22 cellular contexts compared by ENCODE assay signal in the genomic region with DNA sequence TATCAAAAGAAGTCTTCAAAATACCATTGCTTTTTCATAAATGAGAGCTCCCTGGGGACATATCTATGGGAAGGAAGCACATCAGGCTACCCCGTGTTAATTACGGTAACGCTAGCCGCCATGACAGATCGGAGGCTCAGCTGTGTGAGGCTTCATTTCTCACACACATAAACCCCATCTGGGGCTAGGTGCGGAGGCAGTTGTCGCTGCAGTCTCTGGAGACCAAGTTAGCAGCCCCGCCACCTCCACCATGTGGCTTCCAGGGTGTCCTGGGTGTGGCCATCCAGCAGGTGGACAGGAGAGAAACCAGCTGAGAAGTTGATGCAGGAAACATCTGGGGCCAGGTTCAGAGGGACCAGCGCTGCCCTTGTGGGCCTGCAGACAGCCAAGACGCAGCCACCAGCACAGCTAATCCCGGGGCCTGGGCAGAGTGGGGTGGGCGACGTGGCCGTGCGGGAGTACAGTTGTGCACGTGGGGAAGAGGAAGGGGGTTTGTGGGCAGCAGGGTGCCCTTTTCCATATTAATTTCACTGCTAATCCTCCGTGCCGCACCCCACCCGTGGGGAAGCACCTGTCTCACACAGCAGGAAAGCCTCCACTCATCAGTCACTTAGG.
DNase-seq lines count a peak whose midpoint lies in the region; ATAC-seq and TF ChIP-seq lines count a peak whose summit lies in the region.
"Had no signal": no experiment of that assay in that cellular context is flagged by ENCODE, and none has a peak within 500 bp of the region (broad histone marks: within the 10 kb centered on the region; RNA-seq: fewer than 3 reads in every experiment).

No MANE protein-coding gene starts in this region.

- no peak for TF ChIP-seq EP300 in transverse colon (IDR thresholded peaks at IDR 0.05; ENCODE audit: low read depth)

- H3K9me3 Mint-ChIP-seq in endothelial cell (ENCODE audit: unreplicated experiment), result no peaks in the 10 kb centered on the region
- H3K9me3 Mint-ChIP-seq: GM23338 had no signal

- H3K79me1 ChIP-seq in IMR-90 (ENCODE audit: low read depth in 1 of 2, low read length in 2 of 2), result no peaks in the 10 kb centered on the region

- H3K4me1 Mint-ChIP-seq in endothelial cell (ENCODE audit: unreplicated experiment), result no peaks in the 10 kb centered on the region
- H3K4me1 Mint-ChIP-seq: CD8-positive, alpha-beta memory T cell; IgD-negative memory B cell had no signal

- H3K18ac ChIP-seq in IMR-90 (ENCODE audit: low read depth, low read length), result no peak overlapping the region

- H3K36me3 ChIP-seq in IMR-90 (ENCODE audit: control insufficient read depth, insufficient read depth, low read length) (no peaks in the 10 kb centered on the region), transverse colon (no peaks in the 10 kb centered on the region)

- H3K36me3 Mint-ChIP-seq in endothelial cell (ENCODE audit: low read depth, unreplicated experiment), result no peaks in the 10 kb centered on the region
- H3K36me3 Mint-ChIP-seq: CD4-positive, CD25-positive, alpha-beta regulatory T cell; CD8-positive, alpha-beta memory T cell; IgD-negative memory B cell had no signal

- H3K4me1 ChIP-seq in IMR-90 (ENCODE audit: control insufficient read depth, insufficient read depth, low read length) (no peaks in the 10 kb centered on the region), transverse colon (no peaks in the 10 kb centered on the region)
- H3K4me1 ChIP-seq: A549 had no signal

- no peak overlapping the region for H3K27ac Mint-ChIP-seq in endothelial cell (ENCODE audit: unreplicated experiment)
- H3K27ac Mint-ChIP-seq: CD4-positive, CD25-positive, alpha-beta regulatory T cell; CD8-positive, alpha-beta memory T cell; GM23338 had no signal

- H4K91ac ChIP-seq in IMR-90 (ENCODE audit: insufficient read depth, low read depth, low read length), result no peak overlapping the region

- no peak overlapping the region for H3K14ac ChIP-seq in IMR-90 (replicated peaks; ENCODE audit: low read depth, low read length)

- no peak for TF ChIP-seq CTCF in IMR-90 (conservative IDR thresholded peaks at IDR 0.05; ENCODE audit: low read depth, low read length)
- TF ChIP-seq CTCF in endothelial cell (IDR thresholded peaks at IDR 0.05; ENCODE audit: unreplicated experiment), result no peak
- no peak for TF ChIP-seq CTCF in transverse colon (IDR thresholded peaks at IDR 0.05)

- H3K27me3 ChIP-seq in IMR-90 (ENCODE audit: control insufficient read depth, insufficient read depth, low read length) (no peaks in the 10 kb centered on the region), transverse colon (no peaks in the 10 kb centered on the region)

- no peak overlapping the region for H2BK120ac ChIP-seq in IMR-90 (ENCODE audit: low read depth, low read length)

- dilution Hi-C loops in IMR-90 (cut with HindIII; ENCODE audit: low sequenced_read_pairs, unreplicated experiment), result no loop called here

- no peak for TF ChIP-seq RAD21 in IMR-90 (IDR thresholded peaks at IDR 0.05; ENCODE audit: low read length)

- H4K5ac ChIP-seq in IMR-90 (ENCODE audit: low read depth, low read length), result no peak overlapping the region

- DNase-seq in Right ventricle myocardium inferior (ENCODE audit: missing footprints) (peak; percentile 15), left ventricle myocardium superior (no peak), IMR-90 (no peak), endothelial cell (ENCODE audit: low spot score) (no peak), transverse colon (peak; percentile 14), T-helper 1 cell (no peak)
- DNase-seq in stimulated activated CD4-positive, alpha-beta T cell treated with anti-CD3 and anti-CD28 coated beads, Interleukin-15, amount 100 ng/mL, for 24 hours, result no peak
- DNase-seq: AML-193; C1 segment of cervical spinal cord; CD4-positive, CD25-positive, alpha-beta regulatory T cell; CD8-positive, alpha-beta memory T cell; COR-L47; DMS 273 treated with DMSO at 0.1 percent for 48 hours; DMS53; DND-41; EL; H7 had no signal

- no TSS peak for BruUV-seq in IMR-90 (replicated peaks; lab: Mats Ljungman, UMichigan)

- in situ Hi-C loops in IMR-90 (cut with MboI; ENCODE audit: low sequenced_read_pairs) (no loop called here), transverse colon (cut with MboI; ENCODE audit: low pct_ligation_motif_present in 1 of 4, low pct_unique_long_range_greater_than_20kb in 1 of 4, low sequenced_read_pairs in 3 of 4) (no loop called here)

- no peak overlapping the region for H2AK9ac ChIP-seq in IMR-90 (replicated peaks; ENCODE audit: low read depth, low read length, poor library complexity)

- no peaks in the 10 kb centered on the region for H4K20me1 ChIP-seq in IMR-90 (ENCODE audit: insufficient read depth, low read length)

- H3K4ac ChIP-seq in IMR-90 (ENCODE audit: low read depth, low read length), result no peak overlapping the region

- POLR2A ChIA-PET in IMR-90 (lab: Charles Lee; ENCODE audit: unreplicated experiment), result no interaction called here

- H2AK5ac ChIP-seq in IMR-90 (ENCODE audit: low read depth, low read length), result no peak overlapping the region

- TF ChIP-seq POLR2A in IMR-90 (IDR thresholded peaks at IDR 0.05; ENCODE audit: low read depth, low read length), result no peak
- TF ChIP-seq POLR2A in transverse colon (IDR thresholded peaks at IDR 0.05), result no peak

- ATAC-seq in Right ventricle myocardium inferior (no peak), left ventricle myocardium superior (no peak), IMR-90 (ENCODE audit: low read depth) (no peak)
- ATAC-seq in activated CD4-positive, CD25-positive, alpha-beta regulatory T cell treated with anti-CD3 and anti-CD28 coated beads, Interleukin-2, amount 50 U/mL, for 24 hours, result no peak
- ATAC-seq: A549, GM23338 had no signal

- H3K9ac ChIP-seq in IMR-90 (ENCODE audit: low read depth, low read length), result no peak overlapping the region

- H3K27ac ChIP-seq in IMR-90 (ENCODE audit: insufficient read depth, low read length) (no peak overlapping the region), transverse colon (peak overlapping the region in 1 of 4 donors; percentile 41)
- H3K27ac ChIP-seq: 22Rv1, A549 had no signal

- CTCF ChIA-PET in IMR-90 (lab: Yijun Ruan, JAX), result no interaction called here

- no peak overlapping the region for H2BK15ac ChIP-seq in IMR-90 (ENCODE audit: low read depth, low read length)

- H3K27me3 Mint-ChIP-seq in endothelial cell (ENCODE audit: unreplicated experiment), result peaks cover 2% of the 10 kb centered on the region
- H3K27me3 Mint-ChIP-seq: CD4-positive, CD25-positive, alpha-beta regulatory T cell; CD8-positive, alpha-beta memory T cell; IgD-negative memory B cell had no signal

- H3K56ac ChIP-seq in IMR-90 (ENCODE audit: extremely low read depth, insufficient read depth, low read length), result no peak overlapping the region

- peak overlapping the region; percentile 50 for H3K4me3 Mint-ChIP-seq in endothelial cell (ENCODE audit: unreplicated experiment)
- H3K4me3 Mint-ChIP-seq: CD4-positive, CD25-positive, alpha-beta regulatory T cell; CD8-positive, alpha-beta memory T cell; GM23338 had no signal

- no CpG with 5 or more reads among the region's 19 CpGs for WGBS in IMR-90 (ENCODE audit: extremely low coverage in 2 of 2, insufficient read length in 1 of 2), 2 experiments
- WGBS in transverse colon (ENCODE audit: low coverage in 1 of 2), 2 donors, result 75 to 96% methylated on average over 4 to 19 of the region's 19 CpGs

- no peak overlapping the region for H3K4me3 ChIP-seq in IMR-90 (ENCODE audit: insufficient read depth, low read depth, low read length)
- no peak overlapping the region for H3K4me3 ChIP-seq in transverse colon
- H3K4me3 ChIP-seq: A549, GM23338 had no signal

- H2AFZ ChIP-seq in IMR-90 (replicated peaks; ENCODE audit: low read length, poor library complexity), result peak overlapping the region; percentile 47
- H2AFZ ChIP-seq: GM23338 had no signal

- no peak overlapping the region for H2BK20ac ChIP-seq in IMR-90 (ENCODE audit: low read depth, low read length)

- no peak overlapping the region for H3K4me2 ChIP-seq in IMR-90 (ENCODE audit: low read depth, low read length)
- H3K4me2 ChIP-seq: A549, GM23338 had no signal

- intact Hi-C loops in Right ventricle myocardium inferior (cut with DNase I) (no loop called here), left ventricle myocardium superior (cut with micrococcal nuclease) (no loop called here), IMR-90 (cut with micrococcal nuclease) (no loop called here), transverse colon (cut with DNase I; ENCODE audit: low total_unique reads) (no loop called here)

- peaks cover 25% of the 10 kb centered on the region for H3K9me3 ChIP-seq in IMR-90 (ENCODE audit: control insufficient read depth, insufficient read depth, low read length)
- H3K9me3 ChIP-seq in transverse colon, result no peaks in the 10 kb centered on the region
- H3K9me3 ChIP-seq: A549 had no signal

- H2BK5ac ChIP-seq in IMR-90 (ENCODE audit: low read depth, low read length, poor library complexity, severe bottlenecking), result no peak overlapping the region

- no peak overlapping the region for H3K23ac ChIP-seq in IMR-90 (ENCODE audit: low read depth, low read length)

- no peaks in the 10 kb centered on the region for H3K9me1 ChIP-seq in IMR-90 (ENCODE audit: insufficient read depth, low read length)

- no peak overlapping the region for H4K8ac ChIP-seq in IMR-90 (ENCODE audit: low read depth in 2 of 2, low read length in 2 of 2)

TF ChIP-seq in IMR-90, 13 proteins besides CTCF, POLR2A, EP300 and RAD21:
- no peak for TF ChIP-seq MXI1 (IDR thresholded peaks at IDR 0.05; ENCODE audit: borderline replicate concordance, low read depth, low read length)

Comparison
In these comparisons a context has a peak if more than half of its experiments do, and no peak if none do; other contexts are left out.
1. DNase-seq: peak in Right ventricle myocardium inferior (single experiment) and transverse colon (single experiment); none in left ventricle myocardium superior (single experiment), IMR-90 (single experiment), endothelial cell (single experiment), T-helper 1 cell (0 of 5) and stimulated activated CD4-positive, alpha-beta T cell treated with anti-CD3 and anti-CD28 coated beads, Interleukin-15, amount 100 ng/mL, for 24 hours (single experiment).